1 cellular context compared by ENCODE assay signal in the genomic region with DNA sequence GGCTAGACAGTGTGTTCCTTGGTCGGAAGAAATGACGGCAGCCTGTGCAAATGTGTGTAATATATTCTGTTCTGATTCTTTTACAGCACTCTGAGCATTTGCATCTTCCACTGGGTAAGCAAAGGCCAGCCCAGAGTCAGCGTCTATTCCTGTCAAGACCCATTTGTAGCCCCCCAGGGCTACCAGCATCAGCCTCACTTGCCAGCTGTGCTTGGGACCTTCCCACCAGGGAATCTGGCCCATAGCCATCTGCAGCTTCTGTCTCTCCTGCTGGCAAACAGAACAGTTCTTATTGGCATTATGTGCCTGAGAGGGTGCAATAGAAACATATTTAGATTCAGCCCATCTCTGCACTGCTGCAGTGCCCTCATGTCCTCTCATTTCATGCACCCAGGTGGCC.
TF ChIP-seq lines count a peak whose summit lies in the region.

No MANE protein-coding gene starts in this region.

TF ChIP-seq in H1, 55 proteins besides CTCF, POLR2A, EP300 and RAD21:
- TF ChIP-seq, protein P1, sequence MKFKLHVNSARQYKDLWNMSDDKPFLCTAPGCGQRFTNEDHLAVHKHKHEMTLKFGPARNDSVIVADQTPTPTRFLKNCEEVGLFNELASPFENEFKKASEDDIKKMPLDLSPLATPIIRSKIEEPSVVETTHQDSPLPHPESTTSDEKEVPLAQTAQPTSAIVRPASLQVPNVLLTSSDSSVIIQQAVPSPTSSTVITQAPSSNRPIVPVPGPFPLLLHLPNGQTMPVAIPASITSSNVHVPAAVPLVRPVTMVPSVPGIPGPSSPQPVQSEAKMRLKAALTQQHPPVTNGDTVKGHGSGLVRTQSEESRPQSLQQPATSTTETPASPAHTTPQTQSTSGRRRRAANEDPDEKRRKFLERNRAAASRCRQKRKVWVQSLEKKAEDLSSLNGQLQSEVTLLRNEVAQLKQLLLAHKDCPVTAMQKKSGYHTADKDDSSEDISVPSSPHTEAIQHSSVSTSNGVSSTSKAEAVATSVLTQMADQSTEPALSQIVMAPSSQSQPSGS (IDR thresholded peaks at IDR 0.05; ENCODE audit: low read length) = no peak
- TF ChIP-seq SUZ12 (IDR thresholded peaks at IDR 0.05; ENCODE audit: low read length) = no peak
- no peak for TF ChIP-seq EZH2 (IDR thresholded peaks at IDR 0.05; ENCODE audit: low read depth, low read length, severe bottlenecking)
- TF ChIP-seq RXRA (IDR thresholded peaks at IDR 0.05; ENCODE audit: insufficient read depth, low read depth, low read length) = no peak
- no peak for TF ChIP-seq TEAD4 (IDR thresholded peaks at IDR 0.05; ENCODE audit: low read depth, low read length)
- TF ChIP-seq KDM1A (IDR thresholded peaks at IDR 0.05; ENCODE audit: borderline replicate concordance, low read length) = no peak
- no peak for TF ChIP-seq SAP30 (IDR thresholded peaks at IDR 0.05; ENCODE audit: insufficient read depth, insufficient replicate concordance, low read length)
- no peak for TF ChIP-seq TCF12 (IDR thresholded peaks at IDR 0.05; ENCODE audit: low read depth, low read length)
- TF ChIP-seq RNF2 (IDR thresholded peaks at IDR 0.05; ENCODE audit: borderline replicate concordance, low read depth, low read length, missing control alignments, poor library complexity, severe bottlenecking) = no peak
- no peak for TF ChIP-seq CBX8 (IDR thresholded peaks at IDR 0.05; ENCODE audit: borderline replicate concordance, low read depth, low read length)
- no peak for TF ChIP-seq KDM4A (IDR thresholded peaks at IDR 0.05; ENCODE audit: low read depth, low read length, severe bottlenecking)
- TF ChIP-seq SP1 (IDR thresholded peaks at IDR 0.05; ENCODE audit: low read depth, low read length) = no peak
- no peak for TF ChIP-seq EGR1 (IDR thresholded peaks at IDR 0.05; ENCODE audit: borderline replicate concordance, low read depth, low read length)
- no peak for TF ChIP-seq BCL11A (IDR thresholded peaks at IDR 0.05; ENCODE audit: low read depth in 2 of 2, low read length in 2 of 2)
- TF ChIP-seq TBP (IDR thresholded peaks at IDR 0.05; ENCODE audit: low read depth, low read length) = no peak
- TF ChIP-seq SP4 (IDR thresholded peaks at IDR 0.05; ENCODE audit: low read length) = no peak
